11 cellular contexts compared by ENCODE assay signal in genomic region chr1:12593621-12594066, GRCh38. TPM values are rescaled to one million over a fixed set of nuclear protein-coding genes. Genes with fewer than 3 reads are reported as not detected.
DNase-seq lines count a peak whose midpoint lies in the region; ATAC-seq and TF ChIP-seq lines count a peak whose summit lies in the region.
"Had no signal": no experiment of that assay in that cellular context is flagged by ENCODE, and none has a peak within 500 bp of the region (broad histone marks: within the 10 kb centered on the region; RNA-seq: fewer than 3 reads in every experiment).

No MANE protein-coding gene starts in this region.

- POLR2A ChIA-PET in activated CD8-positive, alpha-beta T cell treated with anti-CD3 and anti-CD28 coated beads, Interleukin-2, amount 10 ng/mL, durations not matched to agents 7 days and 5 days (lab: Charles Lee): no interaction called here
- POLR2A ChIA-PET in activated CD8-positive, alpha-beta T cell treated with anti-CD3 and anti-CD28 coated beads for 36 hours (lab: Charles Lee): no interaction called here

- no peak overlapping the region for H3K4me2 ChIP-seq in mesenchymal stem cell (ENCODE audit: low read length, poor library complexity, severe bottlenecking)

- ATAC-seq in activated CD8-positive, alpha-beta T cell treated with anti-CD3 and anti-CD28 coated beads, Interleukin-2, amount 10 ng/mL, durations not matched to agents 7 days and 5 days: no peak
- ATAC-seq in activated CD8-positive, alpha-beta T cell treated with anti-CD3 and anti-CD28 coated beads for 36 hours: no peak
- no peak for ATAC-seq in upper lobe of right lung
- ATAC-seq in GM21717 (IDR thresholded peaks at IDR 0.05; ENCODE audit: unreplicated experiment): no peak
- ATAC-seq in GM18502 (IDR thresholded peaks at IDR 0.05; ENCODE audit: poor library complexity, unreplicated experiment): no peak

- no peak overlapping the region for H4K8ac ChIP-seq in mesenchymal stem cell (ENCODE audit: low read length)

- peaks cover 42% of the 10 kb centered on the region for H3K36me3 Mint-ChIP-seq in activated CD8-positive, alpha-beta T cell treated with anti-CD3 and anti-CD28 coated beads, Interleukin-2, amount 10 ng/mL, durations not matched to agents 7 days and 5 days (ENCODE audit: low read depth)
- H3K36me3 Mint-ChIP-seq in activated CD8-positive, alpha-beta T cell treated with anti-CD3 and anti-CD28 coated beads for 36 hours (ENCODE audit: low read depth): peaks cover 47% of the 10 kb centered on the region

- H3K23ac ChIP-seq in mesenchymal stem cell (ENCODE audit: low read length in 2 of 2): no peak overlapping the region

- no peak overlapping the region for H2BK5ac ChIP-seq in mesenchymal stem cell (ENCODE audit: low read depth, low read length, poor library complexity, severe bottlenecking)

- CTCF ChIA-PET in activated CD8-positive, alpha-beta T cell treated with anti-CD3 and anti-CD28 coated beads, Interleukin-2, amount 10 ng/mL, durations not matched to agents 7 days and 5 days (lab: Charles Lee): no interaction called here
- CTCF ChIA-PET in activated CD8-positive, alpha-beta T cell treated with anti-CD3 and anti-CD28 coated beads for 36 hours (lab: Charles Lee): no interaction called here

- H3K27ac ChIP-seq in cingulate gyrus (ENCODE audit: low read depth, low read length): peak overlapping the region; percentile 39
- H3K27ac ChIP-seq in mesenchymal stem cell (ENCODE audit: low read length, poor library complexity, severe bottlenecking): no peak overlapping the region
- peak overlapping the region; percentile 51 for H3K27ac ChIP-seq in upper lobe of right lung
- H3K27ac ChIP-seq in adrenal gland: peak overlapping the region in 2 of 5 donors; percentile 37 to 65
- H3K27ac ChIP-seq: 22Rv1 had no signal

- no peak overlapping the region for H3K18ac ChIP-seq in mesenchymal stem cell (ENCODE audit: low read depth in 1 of 2, low read length in 2 of 2)

- H3K4me1 Mint-ChIP-seq in activated CD8-positive, alpha-beta T cell treated with anti-CD3 and anti-CD28 coated beads, Interleukin-2, amount 10 ng/mL, durations not matched to agents 7 days and 5 days (ENCODE audit: low read depth): peaks cover 49% of the 10 kb centered on the region
- peaks cover 52% of the 10 kb centered on the region for H3K4me1 Mint-ChIP-seq in activated CD8-positive, alpha-beta T cell treated with anti-CD3 and anti-CD28 coated beads for 36 hours (ENCODE audit: low read depth)

- H3K4me3 ChIP-seq in mesenchymal stem cell (ENCODE audit: insufficient read depth in 1 of 2, low read depth in 1 of 2, low read length in 2 of 2) (no peak overlapping the region), upper lobe of right lung (no peak overlapping the region), adrenal gland (no peak overlapping the region)

- no peak overlapping the region for H3K4me3 Mint-ChIP-seq in activated CD8-positive, alpha-beta T cell treated with anti-CD3 and anti-CD28 coated beads, Interleukin-2, amount 10 ng/mL, durations not matched to agents 7 days and 5 days
- no peak overlapping the region for H3K4me3 Mint-ChIP-seq in activated CD8-positive, alpha-beta T cell treated with anti-CD3 and anti-CD28 coated beads for 36 hours

- H2BK120ac ChIP-seq in mesenchymal stem cell (ENCODE audit: low read depth, low read length): peak overlapping the region; percentile 7

- H4K91ac ChIP-seq in mesenchymal stem cell (ENCODE audit: low read length): no peak overlapping the region

- no peaks in the 10 kb centered on the region for H3K79me1 ChIP-seq in mesenchymal stem cell (replicated peaks; ENCODE audit: low read length, poor library complexity, severe bottlenecking)

- H2BK15ac ChIP-seq in mesenchymal stem cell (ENCODE audit: low read depth, poor library complexity, severe bottlenecking): no peak overlapping the region

- H3K27me3 Mint-ChIP-seq in activated CD8-positive, alpha-beta T cell treated with anti-CD3 and anti-CD28 coated beads, Interleukin-2, amount 10 ng/mL, durations not matched to agents 7 days and 5 days (ENCODE audit: low read depth): no peaks in the 10 kb centered on the region
- no peaks in the 10 kb centered on the region for H3K27me3 Mint-ChIP-seq in activated CD8-positive, alpha-beta T cell treated with anti-CD3 and anti-CD28 coated beads for 36 hours

- H2AFZ ChIP-seq in mesenchymal stem cell (ENCODE audit: low read depth, low read length): no peak overlapping the region

- no peak overlapping the region for H3K14ac ChIP-seq in mesenchymal stem cell (ENCODE audit: low read length in 2 of 2)

- H3K36me3 ChIP-seq in mesenchymal stem cell (ENCODE audit: control insufficient read depth in 1 of 2, insufficient read depth in 2 of 2, low read depth in 1 of 2, low read length in 2 of 2) (no peaks in the 10 kb centered on the region), upper lobe of right lung (no peaks in the 10 kb centered on the region), adrenal gland (replicated peaks in 1 of 2) (no peaks in the 10 kb centered on the region)

- intact Hi-C loops in activated CD8-positive, alpha-beta T cell treated with anti-CD3 and anti-CD28 coated beads for 36 hours (cut with micrococcal nuclease): no loop called here
- intact Hi-C loops in upper lobe of right lung (cut with DNase I): no loop called here
- intact Hi-C loops in adrenal gland (cut with DNase I): no loop called here

- H3K4ac ChIP-seq in mesenchymal stem cell (ENCODE audit: low read depth in 1 of 2, low read length in 2 of 2): no peak overlapping the region

- peak overlapping the region; percentile 84 for H3K27ac Mint-ChIP-seq in activated CD8-positive, alpha-beta T cell treated with anti-CD3 and anti-CD28 coated beads, Interleukin-2, amount 10 ng/mL, durations not matched to agents 7 days and 5 days
- no peak overlapping the region for H3K27ac Mint-ChIP-seq in activated CD8-positive, alpha-beta T cell treated with anti-CD3 and anti-CD28 coated beads for 36 hours

- no peak for DNase-seq in activated CD8-positive, alpha-beta T cell treated with anti-CD3 and anti-CD28 coated beads, Interleukin-2, amount 10 ng/mL, durations not matched to agents 7 days and 5 days
- DNase-seq in activated CD8-positive, alpha-beta T cell treated with anti-CD3 and anti-CD28 coated beads for 36 hours: no peak
- DNase-seq in mesenchymal stem cell (no peak), upper lobe of right lung (no peak), adrenal gland (no peak)
- DNase-seq: activated T-cell treated with anti-CD3 and anti-CD28 coated beads, Interleukin-2, amount 50 U/mL, for 48 hours; OCI-M1 had no signal

- H3K4me1 ChIP-seq in mesenchymal stem cell (ENCODE audit: control insufficient read depth, insufficient read depth, low read depth, low read length): peaks cover 19% of the 10 kb centered on the region
- H3K4me1 ChIP-seq in upper lobe of right lung: peaks cover 71% of the 10 kb centered on the region
- peaks cover 0 to 41% of the 10 kb centered on the region in 2 donors for H3K4me1 ChIP-seq in adrenal gland (replicated peaks in 1 of 2)

- no peak overlapping the region for H2AK5ac ChIP-seq in mesenchymal stem cell (ENCODE audit: low read length, severe bottlenecking)

- H3K9ac ChIP-seq in mesenchymal stem cell (ENCODE audit: low read length): peak overlapping the region; percentile 45

- H3K9me3 ChIP-seq in mesenchymal stem cell (ENCODE audit: control insufficient read depth, low read length): no peaks in the 10 kb centered on the region
- H3K9me3 ChIP-seq in upper lobe of right lung: no peaks in the 10 kb centered on the region
- no peaks in the 10 kb centered on the region for H3K9me3 ChIP-seq in adrenal gland (replicated peaks in 1 of 3)

- H3K27me3 ChIP-seq in mesenchymal stem cell (ENCODE audit: control insufficient read depth in 1 of 2, insufficient read depth in 1 of 2, low read length in 2 of 2): peaks cover 0 to 21% of the 10 kb centered on the region in 2 experiments
- H3K27me3 ChIP-seq in upper lobe of right lung: no peaks in the 10 kb centered on the region
- H3K27me3 ChIP-seq in adrenal gland: no peaks in the 10 kb centered on the region

- TF ChIP-seq CTCF in activated CD8-positive, alpha-beta T cell treated with anti-CD3 and anti-CD28 coated beads for 36 hours (IDR thresholded peaks at IDR 0.05): no peak
- TF ChIP-seq CTCF in upper lobe of right lung (IDR thresholded peaks at IDR 0.05): no peak
- TF ChIP-seq CTCF in adrenal gland (IDR thresholded peaks at IDR 0.05): no peak

- no peak overlapping the region for H2BK12ac ChIP-seq in mesenchymal stem cell (ENCODE audit: low read length in 2 of 2)

- 67% methylated on average over 7 of the region's 7 CpGs for WGBS in mesenchymal stem cell
- WGBS in adrenal gland, 4 donors: 45 to 64% (median 59%) methylated on average over 7 of the region's 7 CpGs

- TF ChIP-seq POLR2A in adrenal gland (IDR thresholded peaks at IDR 0.05): no peak

- H3K9me3 Mint-ChIP-seq in activated CD8-positive, alpha-beta T cell treated with anti-CD3 and anti-CD28 coated beads, Interleukin-2, amount 10 ng/mL, durations not matched to agents 7 days and 5 days (ENCODE audit: insufficient read depth): no peaks in the 10 kb centered on the region
- no peaks in the 10 kb centered on the region for H3K9me3 Mint-ChIP-seq in activated CD8-positive, alpha-beta T cell treated with anti-CD3 and anti-CD28 coated beads for 36 hours

RNA-seq across cellular contexts. Expression of gene DHRS3, which starts 24.4 kb away (rescaled TPM):
- total RNA-seq in activated CD8-positive, alpha-beta T cell treated with anti-CD3 and anti-CD28 coated beads, Interleukin-2, amount 10 ng/mL, durations not matched to agents 7 days and 5 days: 10 to 100 TPM; 86.8 to 89.5 TPM
- 100 to 1,000 TPM; 129 to 135 TPM for total RNA-seq in activated CD8-positive, alpha-beta T cell treated with anti-CD3 and anti-CD28 coated beads for 36 hours
- polyA plus RNA-seq in mesenchymal stem cell (2013, experiment 1 of 2): 0.30 TPM
- 0.34 TPM for polyA plus RNA-seq in mesenchymal stem cell (2013, experiment 2 of 2)
- total RNA-seq in upper lobe of right lung: 106 TPM
- total RNA-seq in adrenal gland: 10 to 100 TPM; 15.3 to 72.4 (median 41.3) TPM
- 10 to 100 TPM in 2 of 3 donors, 1 to 10 TPM in 1; 7.7 to 44.2 (median 44.2) TPM for polyA plus RNA-seq in adrenal gland

RNA-seq across cellular contexts. Expression of gene AADACL4, which starts 50.2 kb away (rescaled TPM):
- not detected for total RNA-seq in activated CD8-positive, alpha-beta T cell treated with anti-CD3 and anti-CD28 coated beads, Interleukin-2, amount 10 ng/mL, durations not matched to agents 7 days and 5 days
- total RNA-seq in activated CD8-positive, alpha-beta T cell treated with anti-CD3 and anti-CD28 coated beads for 36 hours: not detected
- polyA plus RNA-seq in mesenchymal stem cell (2013, experiment 1 of 2): not detected
- polyA plus RNA-seq in mesenchymal stem cell (2013, experiment 2 of 2): not detected
- total RNA-seq in upper lobe of right lung (not detected), adrenal gland (not detected)
- polyA plus RNA-seq in adrenal gland: under 1 TPM in 2 of 3 donors, not detected in 1; 0.10 to 0.16 TPM
